ENCODE assay signal across 8 cellular contexts in genomic region chr3:141460097-141460704, GRCh38. TPM values are rescaled to one million over a fixed set of nuclear protein-coding genes. Genes with fewer than 3 reads are reported as not detected.
DNase-seq lines count a peak whose midpoint lies in the region; ATAC-seq, FAIRE-seq and TF ChIP-seq lines count a peak whose summit lies in the region.

No MANE protein-coding gene starts in this region.

- CTCF ChIA-PET in WTC11 (lab: Charles Lee): interaction anchor here (0.5 to 3.5 kb wide), 32 partner anchors 8 to 453 kb away, joined by 3 to 47 read pairs (median 4); partner anchors contain the start of gene RNF7

- H3K9me1 ChIP-seq in keratinocyte (ENCODE audit: control insufficient read depth, extremely low read depth, insufficient read depth, low read length): no peaks in the 10 kb centered on the region

- DNase-seq in AG09319 (ENCODE audit: extremely low read depth, low read depth) (peak; percentile 45), NCI-H2227 treated with DMSO at 0.1 percent for 48 hours (lab: John Stamatoyannopoulos, UW) (peak; percentile 63), WTC11 (ENCODE audit: low spot score) (peak; percentile 93), breast epithelium (ENCODE audit: low spot score in 2 of 2) (peak; percentile 83 to 86), keratinocyte (ENCODE audit: low read depth, low spot score) (no peak)
- peak; percentile 82 to 86 for DNase-seq in stimulated activated CD4-positive, alpha-beta T cell treated with anti-CD3 and anti-CD28 coated beads, Interleukin-1b, Interleukin-23, amount 100 ng/mL, for 4 hours (ENCODE audit: low read depth in 2 of 2)

- H3K4me2 ChIP-seq in keratinocyte (ENCODE audit: control insufficient read depth, extremely low read depth, insufficient read depth, low read depth, low read length): no peak overlapping the region

- H3K36me3 Mint-ChIP-seq in WTC11: no peaks in the 10 kb centered on the region

- H3K27ac ChIP-seq in breast epithelium (no peak overlapping the region), keratinocyte (ENCODE audit: control insufficient read depth, insufficient read depth, low read length) (no peak overlapping the region)

- no peak overlapping the region for H3K9ac ChIP-seq in keratinocyte (ENCODE audit: control insufficient read depth, extremely low read depth, insufficient read depth, low read length)

- H3K79me2 ChIP-seq in keratinocyte (ENCODE audit: control insufficient read depth, insufficient read depth, low read length): no peaks in the 10 kb centered on the region

- ATAC-seq in GM19025 (IDR thresholded peaks at IDR 0.05; ENCODE audit: low read depth, unreplicated experiment) (peak; percentile 88), HG03196 (IDR thresholded peaks at IDR 0.05; ENCODE audit: unreplicated experiment) (peak; percentile 86), WTC11 (peak; percentile 99)

- peak; percentile 58 for FAIRE-seq in keratinocyte (lab: Jason Lieb, UNC)

- POLR2A ChIA-PET in WTC11 (lab: Charles Lee): interaction anchor here (1.5 kb wide), 1 partner anchor 101 kb away, joined by 4 read pairs; no protein-coding TSS in a partner anchor

- no peaks in the 10 kb centered on the region for H3K4me1 ChIP-seq in breast epithelium
- peaks cover 4% of the 10 kb centered on the region for H3K4me1 ChIP-seq in keratinocyte (ENCODE audit: control insufficient read depth, extremely low read depth, insufficient read depth, low read length)

- intact Hi-C loops in breast epithelium (cut with DNase I; ENCODE audit: low total_unique reads): loop anchor here (5.0 kb wide), 1 partner anchor 102 kb away; no protein-coding TSS in a partner anchor

- no peaks in the 10 kb centered on the region for H3K9me3 ChIP-seq in breast epithelium
- no peaks in the 10 kb centered on the region for H3K9me3 ChIP-seq in keratinocyte (ENCODE audit: control insufficient read depth, low read depth, low read length)

- H3K4me3 Mint-ChIP-seq in WTC11: no peak overlapping the region

- peaks cover 11% of the 10 kb centered on the region for H3K4me1 Mint-ChIP-seq in WTC11

- peak; percentile 89 for TF ChIP-seq CTCF in AG09319 (IDR thresholded peaks at IDR 0.05; ENCODE audit: low read depth, low read length)
- peak; percentile 57 for TF ChIP-seq CTCF in WTC11 (IDR thresholded peaks at IDR 0.05)
- TF ChIP-seq CTCF in breast epithelium (IDR thresholded peaks at IDR 0.05): peak in 2 of 3 donors; percentile 78 to 83
- TF ChIP-seq CTCF in keratinocyte (optimal IDR thresholded peaks at IDR 0.05 in 1 of 3, IDR thresholded peaks at IDR 0.05 in 1 of 3, conservative IDR thresholded peaks at IDR 0.05 in 1 of 3; ENCODE audit: extremely low read depth in 1 of 3, insufficient read depth in 2 of 3, low read length in 3 of 3): peak; percentile 90 to 100 (median 93)

- peaks cover 4% of the 10 kb centered on the region for H3K27me3 Mint-ChIP-seq in WTC11 (ENCODE audit: low read depth)

- H4K20me1 ChIP-seq in keratinocyte (ENCODE audit: control insufficient read depth, extremely low read depth, insufficient read depth, low read length): no peaks in the 10 kb centered on the region

- H3K27ac Mint-ChIP-seq in WTC11: no peak overlapping the region

- H3K9me3 Mint-ChIP-seq in WTC11: peaks cover 17% of the 10 kb centered on the region

- no peak for TF ChIP-seq POLR2A in breast epithelium (IDR thresholded peaks at IDR 0.05)

- dilution Hi-C loops in keratinocyte (cut with MboI; ENCODE audit: extremely low pct_ligation_motif_present, low sequenced_read_pairs): no loop called here

- H3K4me3 ChIP-seq in breast epithelium (no peak overlapping the region), keratinocyte (ENCODE audit: control insufficient read depth in 2 of 3, extremely low read depth in 1 of 3, insufficient read depth in 2 of 3, low read depth in 1 of 3, low read length in 3 of 3) (no peak overlapping the region)

- H3K36me3 ChIP-seq in breast epithelium (no peaks in the 10 kb centered on the region), keratinocyte (ENCODE audit: control insufficient read depth in 2 of 2, extremely low read depth in 1 of 2, insufficient read depth in 2 of 2, low read length in 2 of 2) (no peaks in the 10 kb centered on the region)

- no peak overlapping the region for H2AFZ ChIP-seq in keratinocyte (ENCODE audit: control insufficient read depth, low read length)

- H3K27me3 ChIP-seq in breast epithelium (no peaks in the 10 kb centered on the region), keratinocyte (ENCODE audit: control insufficient read depth, extremely low read depth, insufficient read depth, low read length) (no peaks in the 10 kb centered on the region)

TF ChIP-seq in WTC11, 78 proteins besides CTCF, POLR2A, EP300 and RAD21:
- no peak for TF ChIP-seq OVOL2 (CRISPR knock-in tag; IDR thresholded peaks at IDR 0.05; ENCODE audit: borderline replicate concordance)
- TF ChIP-seq ZNF121 (CRISPR knock-in tag; IDR thresholded peaks at IDR 0.05): no peak
- no peak for TF ChIP-seq ZNF423 (CRISPR knock-in tag; IDR thresholded peaks at IDR 0.05)
- no peak for TF ChIP-seq FOXK1 (CRISPR knock-in tag; IDR thresholded peaks at IDR 0.05)
- TF ChIP-seq ZSCAN18 (CRISPR knock-in tag; IDR thresholded peaks at IDR 0.05): no peak
- TF ChIP-seq EMX1 (CRISPR knock-in tag; IDR thresholded peaks at IDR 0.05): no peak
- TF ChIP-seq GRHL2 (CRISPR knock-in tag; IDR thresholded peaks at IDR 0.05; ENCODE audit: insufficient replicate concordance, severe bottlenecking): no peak
- no peak for TF ChIP-seq ELF4 (CRISPR knock-in tag; IDR thresholded peaks at IDR 0.05; ENCODE audit: low read depth)
- no peak for TF ChIP-seq CREB1 (CRISPR knock-in tag; IDR thresholded peaks at IDR 0.05)
- TF ChIP-seq ATF2 (CRISPR knock-in tag; IDR thresholded peaks at IDR 0.05; ENCODE audit: borderline replicate concordance, low read depth): no peak
- no peak for TF ChIP-seq ESRRA (CRISPR knock-in tag; IDR thresholded peaks at IDR 0.05; ENCODE audit: borderline replicate concordance)
- no peak for TF ChIP-seq GTF2I (CRISPR knock-in tag; conservative IDR thresholded peaks at IDR 0.05)
- no peak for TF ChIP-seq CREM (CRISPR knock-in tag; IDR thresholded peaks at IDR 0.05)
- TF ChIP-seq ETV6 (CRISPR knock-in tag; IDR thresholded peaks at IDR 0.05): no peak
- no peak for TF ChIP-seq ZNF416 (CRISPR knock-in tag; IDR thresholded peaks at IDR 0.05)
- TF ChIP-seq NR2C2 (CRISPR knock-in tag; IDR thresholded peaks at IDR 0.05): no peak
- no peak for TF ChIP-seq ATF1 (CRISPR knock-in tag; IDR thresholded peaks at IDR 0.05)
- TF ChIP-seq MAX (CRISPR knock-in tag; IDR thresholded peaks at IDR 0.05): no peak
TF ChIP-seq in WTC11: peak in this region for 0.

RNA-seq across cellular contexts. Expression of gene RASA2, which starts 26.6 kb away (rescaled TPM):
- 13.9 to 16.8 TPM (median 16.4 TPM) in 3 replicates for total RNA-seq in WTC11 (2021)
- total RNA-seq in breast epithelium: 10 to 100 TPM; 15.2 to 43.2 (median 22.0) TPM
- polyA plus RNA-seq in keratinocyte: 5.1 to 10.3 TPM (median 6.3 TPM) in 3 replicates
- polyA plus RNA-seq in keratinocyte (2011; ENCODE audit: low read depth): 14.7 TPM
- 3.3 and 6.7 TPM in 2 replicates for polyA plus RNA-seq in keratinocyte (2011; cell fraction: cytosol; rRNA removed)
- 11.3 and 16.1 TPM in 2 replicates for polyA plus RNA-seq in keratinocyte (2011; cell fraction: nucleus; rRNA removed)
- polyA plus RNA-seq in keratinocyte (2012; ENCODE audit: low replicate concordance): 5.1 and 7.1 TPM in 2 replicates
- polyA minus RNA-seq in keratinocyte: 1.0 to 17.8 TPM (median 9.4 TPM) in 3 replicates
- 7.5 TPM for polyA minus RNA-seq in keratinocyte (2011; cell fraction: cytosol; rRNA and poly(A)+ RNA removed)
- polyA minus RNA-seq in keratinocyte (2011; cell fraction: nucleus; rRNA and poly(A)+ RNA removed): 7.9 and 25.2 TPM in 2 replicates
